In genomic region chr9:133045132-133045531, GRCh38 we compare ENCODE assay signal across 1 cellular context.
TF ChIP-seq lines count a peak whose summit lies in the region.

No MANE protein-coding gene starts in this region.

TF ChIP-seq in SK-N-SH, 30 proteins besides CTCF, POLR2A, EP300 and RAD21 (continued from another document):
- TF ChIP-seq ZBTB33 (IDR thresholded peaks at IDR 0.05; ENCODE audit: borderline replicate concordance, low read depth) (no peak), REST (IDR thresholded peaks at IDR 0.05; ENCODE audit: low read depth, low read length) (no peak), RXRA (IDR thresholded peaks at IDR 0.05; ENCODE audit: borderline replicate concordance, low read depth) (no peak), PBX3 (IDR thresholded peaks at IDR 0.05) (no peak), JUND (IDR thresholded peaks at IDR 0.05) (no peak)
